In the genomic region with DNA sequence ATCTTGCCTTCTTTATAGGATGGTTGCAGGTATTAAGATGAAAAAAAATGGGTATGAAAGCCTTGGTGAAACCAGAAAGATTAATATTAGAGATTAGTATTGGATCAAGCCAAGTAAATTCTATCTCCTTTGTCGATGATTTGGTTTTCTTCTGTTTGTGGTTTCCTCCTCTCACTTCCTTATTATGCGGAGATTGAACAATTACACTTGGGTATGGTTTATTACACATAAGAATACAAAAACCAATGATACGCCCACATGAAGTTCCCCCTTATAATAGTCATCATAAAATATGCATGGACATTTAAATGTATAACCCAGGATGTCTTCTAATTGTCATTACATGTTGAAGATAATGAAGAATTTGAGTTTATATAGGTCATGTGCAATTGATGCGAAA, we compare ENCODE assay signal across 24 cellular contexts. TPM values are rescaled to one million over a fixed set of nuclear protein-coding genes. Genes with fewer than 3 reads are reported as not detected.
"Had no signal": no experiment of that assay in that cellular context is flagged by ENCODE, and none has a peak within 500 bp of the region (broad histone marks: within the 10 kb centered on the region; RNA-seq: fewer than 3 reads in every experiment).

No MANE protein-coding gene starts in this region.

- H3K4me1 ChIP-seq: breast epithelium had no signal

- DNase-seq: activated CD4-positive, alpha-beta T cell treated with anti-CD3 and anti-CD28 coated beads, Interleukin-2, amount 50 U/mL, for 4 hours; activated gamma-delta T cell; activated T-cell treated with anti-CD3 and anti-CD28 coated beads, Interleukin-2, amount 50 U/mL, for 72 hours; adrenal gland; foreskin melanocyte; left lung; mucosa of descending colon; naive thymus-derived CD4-positive, alpha-beta T cell; stimulated activated CD4-positive, alpha-beta T cell treated with anti-CD3 and anti-CD28 coated beads, Interleukin-12 subunit alpha, Interleukin-12 subunit beta, amount 100 ng/mL, for 4 hours; stimulated activated CD4-positive, alpha-beta T cell treated with anti-CD3 and anti-CD28 coated beads, Interleukin-1b, Interleukin-23, amount 100 ng/mL, for 48 hours; stimulated activated CD8-positive, alpha-beta memory T cell treated with anti-CD3 and anti-CD28 coated beads, Interleukin-4, amount 100 ng/mL, for 48 hours; stimulated activated naive CD8-positive, alpha-beta T cell treated with anti-CD3 and anti-CD28 coated beads, Interleukin-15, Interleukin-2, amounts not matched to agents 100 U/mL and 50 U/mL, for 24 hours; transverse colon had no signal

- H3K9me3 ChIP-seq: adrenal gland, breast epithelium, left lung, mucosa of descending colon, suprapubic skin, transverse colon, vagina had no signal

- H3K4me3 Mint-ChIP-seq: activated T-cell treated with anti-CD3 and anti-CD28 coated beads, Interleukin-2, amount 50 U/mL, for 72 hours; naive thymus-derived CD4-positive, alpha-beta T cell; neural progenitor cell had no signal

- H3K27ac Mint-ChIP-seq: activated naive CD4-positive, alpha-beta T cell treated with anti-CD3 and anti-CD28 coated beads, Interleukin-2, amount 50 U/mL, for 72 hours; activated T-cell treated with anti-CD3 and anti-CD28 coated beads, Interleukin-2, amount 50 U/mL, for 72 hours; naive thymus-derived CD4-positive, alpha-beta T cell; neural progenitor cell; progenitor cell of endocrine pancreas had no signal

- H3K27ac ChIP-seq: adrenal gland, breast epithelium, coronary artery, left lung, neural progenitor cell, suprapubic skin, transverse colon, vagina had no signal

- H3K4me2 ChIP-seq: neural progenitor cell had no signal

- H3K36me3 ChIP-seq: adrenal gland, breast epithelium, left lung, neural progenitor cell, suprapubic skin, transverse colon, vagina had no signal

- FAIRE-seq: astrocyte, endometrium, keratinocyte, TTC549 had no signal

- H3K27me3 Mint-ChIP-seq: progenitor cell of endocrine pancreas had no signal

- ATAC-seq: activated naive CD4-positive, alpha-beta T cell treated with anti-CD3 and anti-CD28 coated beads, Interleukin-2, amount 50 U/mL, for 72 hours; activated T-cell treated with anti-CD3 and anti-CD28 coated beads, Interleukin-2, amount 50 U/mL, for 72 hours; left lung; mucosa of descending colon; naive thymus-derived CD4-positive, alpha-beta T cell; stimulated activated naive CD8-positive, alpha-beta T cell treated with anti-CD3 and anti-CD28 coated beads, Interleukin-15, Interleukin-2, amounts not matched to agents 100 U/mL and 50 U/mL, for 24 hours had no signal

- H3K27me3 ChIP-seq: adrenal gland, breast epithelium, neural progenitor cell, suprapubic skin, vagina had no signal

- H2AFZ ChIP-seq: neural progenitor cell had no signal

- H3K9ac ChIP-seq: neural progenitor cell had no signal

- H3K9me3 Mint-ChIP-seq: activated naive CD4-positive, alpha-beta T cell treated with anti-CD3 and anti-CD28 coated beads, Interleukin-2, amount 50 U/mL, for 72 hours; activated T-cell treated with anti-CD3 and anti-CD28 coated beads, Interleukin-2, amount 50 U/mL, for 72 hours; neural progenitor cell had no signal

- H3K4me3 ChIP-seq: adrenal gland, breast epithelium, coronary artery, left lung, mucosa of descending colon, neural progenitor cell, suprapubic skin, transverse colon, vagina had no signal

RNA-seq across cellular contexts. Expression of gene LTBP1, which starts 4.9 kb away (rescaled TPM):
- polyA plus RNA-seq: naive thymus-derived CD4-positive, alpha-beta T cell had no signal
